Comparison of ENCODE assay signal across 20 cellular contexts in genomic region chr17:71189493-71189831, GRCh38.
"Had no signal": no experiment of that assay in that cellular context is flagged by ENCODE, and none has a peak within 500 bp of the region (broad histone marks: within the 10 kb centered on the region; RNA-seq: fewer than 3 reads in every experiment).

No MANE protein-coding gene starts in this region.

- H3K27ac ChIP-seq: coronary artery, esophagus muscularis mucosa, suprapubic skin, WERI-Rb-1 had no signal

- H3K36me3 Mint-ChIP-seq: activated CD8-positive, alpha-beta memory T cell treated with anti-CD3 and anti-CD28 coated beads, Interleukin-2, amount 10 ng/mL, durations not matched to agents 7 days and 5 days; type B pancreatic cell had no signal

- H3K36me3 ChIP-seq: esophagus muscularis mucosa, suprapubic skin, WERI-Rb-1 had no signal

- H3K4me3 Mint-ChIP-seq: activated CD8-positive, alpha-beta memory T cell treated with anti-CD3 and anti-CD28 coated beads, Interleukin-2, amount 10 ng/mL, durations not matched to agents 7 days and 5 days; activated naive CD4-positive, alpha-beta T cell treated with anti-CD3 and anti-CD28 coated beads for 36 hours; nephron; stimulated activated naive CD8-positive, alpha-beta T cell treated with anti-CD3 and anti-CD28 coated beads, Interleukin-15, Interleukin-2, amounts not matched to agents 100 ng/mL and 50 ng/mL, for 24 hours; T-helper 17 cell; type B pancreatic cell had no signal

- H3K4me1 ChIP-seq: suprapubic skin had no signal

- H3K9me3 Mint-ChIP-seq: nephron had no signal

- H3K27me3 Mint-ChIP-seq: activated CD8-positive, alpha-beta memory T cell treated with anti-CD3 and anti-CD28 coated beads, Interleukin-2, amount 10 ng/mL, durations not matched to agents 7 days and 5 days; stimulated activated naive CD8-positive, alpha-beta T cell treated with anti-CD3 and anti-CD28 coated beads, Interleukin-15, Interleukin-2, amounts not matched to agents 100 ng/mL and 50 ng/mL, for 24 hours; T-helper 17 cell had no signal

- H3K27ac Mint-ChIP-seq: activated CD8-positive, alpha-beta memory T cell treated with anti-CD3 and anti-CD28 coated beads, Interleukin-2, amount 10 ng/mL, durations not matched to agents 7 days and 5 days; activated naive CD4-positive, alpha-beta T cell treated with anti-CD3 and anti-CD28 coated beads for 36 hours; activated T-helper 2 cell treated with anti-CD3 and anti-CD28 coated beads, Interferon-gamma antibody, Interleukin-2, Interleukin-4, amounts not matched to agents 10 μg/mL and 5 μg/mL and 100 μg/mL, durations not matched to agents 14 hours and 24 hours and 36 hours; nephron; stimulated activated naive CD8-positive, alpha-beta T cell treated with anti-CD3 and anti-CD28 coated beads, Interleukin-15, Interleukin-2, amounts not matched to agents 100 ng/mL and 50 ng/mL, for 24 hours; T-helper 17 cell; type B pancreatic cell had no signal

- H3K9me3 ChIP-seq: esophagus muscularis mucosa, suprapubic skin had no signal

- H3K4me1 Mint-ChIP-seq: activated CD8-positive, alpha-beta memory T cell treated with anti-CD3 and anti-CD28 coated beads, Interleukin-2, amount 10 ng/mL, durations not matched to agents 7 days and 5 days; nephron; T-helper 17 cell had no signal

- DNase-seq: activated CD4-positive, alpha-beta T cell treated with anti-CD3 and anti-CD28 coated beads, Interleukin-2, amount 50 U/mL, for 48 hours; activated CD8-positive, alpha-beta memory T cell treated with anti-CD3 and anti-CD28 coated beads, Interleukin-2, amount 10 ng/mL, durations not matched to agents 7 days and 5 days; activated naive CD4-positive, alpha-beta T cell treated with anti-CD3 and anti-CD28 coated beads for 36 hours; activated T-cell treated with anti-CD3 and anti-CD28 coated beads, Interleukin-2, amount 50 U/mL, for 1 hour; caudate nucleus; glutamatergic neuron; hypothalamus; left ventricle myocardium superior; mesendoderm; nucleus accumbens; small intestine; T-helper 17 cell; WERI-Rb-1 had no signal

- H3K27me3 ChIP-seq: esophagus muscularis mucosa, suprapubic skin had no signal

- H3K4me3 ChIP-seq: coronary artery, esophagus muscularis mucosa, suprapubic skin had no signal
